ENCODE assay signal across 21 cellular contexts in the genomic region with DNA sequence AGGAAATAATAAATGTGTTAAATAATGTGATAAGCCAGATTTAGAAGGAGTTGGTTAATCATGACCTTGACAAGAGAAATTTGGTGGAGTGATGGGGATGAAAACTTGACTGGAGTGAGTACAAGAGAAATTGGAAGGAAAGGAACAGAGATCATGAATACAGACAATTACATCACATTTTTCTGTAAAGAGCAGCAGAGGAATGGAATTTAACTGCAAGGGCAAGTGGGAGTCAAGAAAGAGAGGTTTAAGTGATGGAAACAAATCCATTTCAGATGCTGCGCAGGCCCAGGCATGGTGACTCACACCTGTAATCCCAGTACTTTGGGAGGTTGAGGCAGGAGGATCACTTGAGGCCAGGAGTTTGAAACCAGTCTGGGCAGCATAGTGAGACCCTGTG.
"Had no signal": no experiment of that assay in that cellular context is flagged by ENCODE, and none has a peak within 500 bp of the region (broad histone marks: within the 10 kb centered on the region; RNA-seq: fewer than 3 reads in every experiment).

No MANE protein-coding gene starts in this region.

- H3K4me1 Mint-ChIP-seq: activated naive CD8-positive, alpha-beta T cell treated with anti-CD3 and anti-CD28 coated beads, Interleukin-2, amount 10 ng/mL, durations not matched to agents 7 days and 5 days; T-cell had no signal

- DNase-seq: activated CD4-positive, alpha-beta T cell treated with anti-CD3 and anti-CD28 coated beads for 4 hours; activated CD4-positive, alpha-beta T cell treated with anti-CD3 and anti-CD28 coated beads, Interleukin-2, amount 50 U/mL, for 4 hours; activated CD8-positive, alpha-beta memory T cell treated with anti-CD3 and anti-CD28 coated beads, Interleukin-2, amount 50 U/mL, for 48 hours; activated CD8-positive, alpha-beta T cell treated with anti-CD3 and anti-CD28 coated beads, Interleukin-2, amount 10 ng/mL, durations not matched to agents 7 days and 5 days; activated naive CD4-positive, alpha-beta T cell treated with anti-CD3 and anti-CD28 coated beads, Interleukin-2, amount 50 U/mL, for 16 hours; activated naive CD8-positive, alpha-beta T cell treated with anti-CD3 and anti-CD28 coated beads, Interleukin-2, amount 10 ng/mL, durations not matched to agents 7 days and 5 days; activated T-cell treated with anti-CD3 and anti-CD28 coated beads, Interleukin-2, amount 50 U/mL, for 1 hour; amniotic stem cell; cerebellar nuclear complex; Kasumi-1; KBM-7; NCI-H1048; NCI-H2029; NCI-H2107; NCI-H2171 treated with DMSO at 0.1 percent for 48 hours; NCI-H510A treated with DMSO at 0.1 percent for 48 hours; T-cell; T-helper 2 cell; T1000 had no signal

- ATAC-seq: activated CD8-positive, alpha-beta T cell treated with anti-CD3 and anti-CD28 coated beads, Interleukin-2, amount 10 ng/mL, durations not matched to agents 7 days and 5 days; T-cell had no signal

- H3K9me3 Mint-ChIP-seq: activated naive CD8-positive, alpha-beta T cell treated with anti-CD3 and anti-CD28 coated beads, Interleukin-2, amount 10 ng/mL, durations not matched to agents 7 days and 5 days; T-cell had no signal

- H3K4me3 ChIP-seq: coronary artery, SK-N-MC had no signal

- H3K27ac Mint-ChIP-seq: activated CD8-positive, alpha-beta T cell treated with anti-CD3 and anti-CD28 coated beads, Interleukin-2, amount 10 ng/mL, durations not matched to agents 7 days and 5 days; activated naive CD8-positive, alpha-beta T cell treated with anti-CD3 and anti-CD28 coated beads, Interleukin-2, amount 10 ng/mL, durations not matched to agents 7 days and 5 days; T-cell had no signal

- H3K4me3 Mint-ChIP-seq: activated CD8-positive, alpha-beta T cell treated with anti-CD3 and anti-CD28 coated beads, Interleukin-2, amount 10 ng/mL, durations not matched to agents 7 days and 5 days; activated naive CD8-positive, alpha-beta T cell treated with anti-CD3 and anti-CD28 coated beads, Interleukin-2, amount 10 ng/mL, durations not matched to agents 7 days and 5 days; T-cell had no signal

- H3K27me3 Mint-ChIP-seq: activated naive CD8-positive, alpha-beta T cell treated with anti-CD3 and anti-CD28 coated beads, Interleukin-2, amount 10 ng/mL, durations not matched to agents 7 days and 5 days; T-cell had no signal
